2 cellular contexts compared by ENCODE assay signal in genomic region chr3:42101048-42101447, GRCh38.
TF ChIP-seq lines count a peak whose summit lies in the region.

No MANE protein-coding gene starts in this region.

TF ChIP-seq in liver, 16 proteins besides CTCF, POLR2A, EP300 and RAD21 (continued from another document):
- TF ChIP-seq, protein P1, sequence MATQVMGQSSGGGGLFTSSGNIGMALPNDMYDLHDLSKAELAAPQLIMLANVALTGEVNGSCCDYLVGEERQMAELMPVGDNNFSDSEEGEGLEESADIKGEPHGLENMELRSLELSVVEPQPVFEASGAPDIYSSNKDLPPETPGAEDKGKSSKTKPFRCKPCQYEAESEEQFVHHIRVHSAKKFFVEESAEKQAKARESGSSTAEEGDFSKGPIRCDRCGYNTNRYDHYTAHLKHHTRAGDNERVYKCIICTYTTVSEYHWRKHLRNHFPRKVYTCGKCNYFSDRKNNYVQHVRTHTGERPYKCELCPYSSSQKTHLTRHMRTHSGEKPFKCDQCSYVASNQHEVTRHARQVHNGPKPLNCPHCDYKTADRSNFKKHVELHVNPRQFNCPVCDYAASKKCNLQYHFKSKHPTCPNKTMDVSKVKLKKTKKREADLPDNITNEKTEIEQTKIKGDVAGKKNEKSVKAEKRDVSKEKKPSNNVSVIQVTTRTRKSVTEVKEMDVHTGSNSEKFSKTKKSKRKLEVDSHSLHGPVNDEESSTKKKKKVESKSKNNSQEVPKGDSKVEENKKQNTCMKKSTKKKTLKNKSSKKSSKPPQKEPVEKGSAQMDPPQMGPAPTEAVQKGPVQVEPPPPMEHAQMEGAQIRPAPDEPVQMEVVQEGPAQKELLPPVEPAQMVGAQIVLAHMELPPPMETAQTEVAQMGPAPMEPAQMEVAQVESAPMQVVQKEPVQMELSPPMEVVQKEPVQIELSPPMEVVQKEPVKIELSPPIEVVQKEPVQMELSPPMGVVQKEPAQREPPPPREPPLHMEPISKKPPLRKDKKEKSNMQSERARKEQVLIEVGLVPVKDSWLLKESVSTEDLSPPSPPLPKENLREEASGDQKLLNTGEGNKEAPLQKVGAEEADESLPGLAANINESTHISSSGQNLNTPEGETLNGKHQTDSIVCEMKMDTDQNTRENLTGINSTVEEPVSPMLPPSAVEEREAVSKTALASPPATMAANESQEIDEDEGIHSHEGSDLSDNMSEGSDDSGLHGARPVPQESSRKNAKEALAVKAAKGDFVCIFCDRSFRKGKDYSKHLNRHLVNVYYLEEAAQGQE (IDR thresholded peaks at IDR 0.05) = peak; percentile 65
- TF ChIP-seq, protein P2, sequence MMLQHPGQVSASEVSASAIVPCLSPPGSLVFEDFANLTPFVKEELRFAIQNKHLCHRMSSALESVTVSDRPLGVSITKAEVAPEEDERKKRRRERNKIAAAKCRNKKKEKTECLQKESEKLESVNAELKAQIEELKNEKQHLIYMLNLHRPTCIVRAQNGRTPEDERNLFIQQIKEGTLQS (IDR thresholded peaks at IDR 0.05) = no peak
- TF ChIP-seq GABPA (IDR thresholded peaks at IDR 0.05 in 1 of 2, conservative IDR thresholded peaks at IDR 0.05 in 1 of 2) (no peak), NR2F2 (IDR thresholded peaks at IDR 0.05) (no peak), JUND (IDR thresholded peaks at IDR 0.05) (no peak), FOXA1 (IDR thresholded peaks at IDR 0.05) (no peak), RXRA (IDR thresholded peaks at IDR 0.05) (peak; percentile 75 to 77), EGR1 (IDR thresholded peaks at IDR 0.05; ENCODE audit: low read depth in 2 of 2) (no peak), HNF4G (IDR thresholded peaks at IDR 0.05) (peak; percentile 46), FOXA2 (IDR thresholded peaks at IDR 0.05) (peak; percentile 40), HNF4A (conservative IDR thresholded peaks at IDR 0.05) (peak; percentile 86), YY1 (IDR thresholded peaks at IDR 0.05) (peak; percentile 70), SP1 (IDR thresholded peaks at IDR 0.05) (peak; percentile 79)
- TF ChIP-seq, protein P3, sequence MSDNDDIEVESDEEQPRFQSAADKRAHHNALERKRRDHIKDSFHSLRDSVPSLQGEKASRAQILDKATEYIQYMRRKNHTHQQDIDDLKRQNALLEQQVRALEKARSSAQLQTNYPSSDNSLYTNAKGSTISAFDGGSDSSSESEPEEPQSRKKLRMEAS (IDR thresholded peaks at IDR 0.05) = peak; percentile 54

TF ChIP-seq in GM23338, 12 proteins besides CTCF, POLR2A, EP300 and RAD21 (continued from another document):
- TF ChIP-seq ZNF462 (CRISPR knock-in tag; IDR thresholded peaks at IDR 0.05) = no peak
- TF ChIP-seq ZNF114 (CRISPR knock-in tag; IDR thresholded peaks at IDR 0.05) = no peak
- no peak for TF ChIP-seq CREB1 (CRISPR knock-in tag; IDR thresholded peaks at IDR 0.05; ENCODE audit: low read depth)
- TF ChIP-seq, protein P1 (IDR thresholded peaks at IDR 0.05; ENCODE audit: unreplicated experiment) = no peak
- TF ChIP-seq ZNF331 (CRISPR knock-in tag; IDR thresholded peaks at IDR 0.05; ENCODE audit: low read depth) = no peak
- no peak for TF ChIP-seq EZH2 (IDR thresholded peaks at IDR 0.05; ENCODE audit: low read depth, unreplicated experiment)
- TF ChIP-seq JUNB (IDR thresholded peaks at IDR 0.05; ENCODE audit: unreplicated experiment) = no peak
